In genomic region chr6:33789550-33789895, GRCh38 we compare ENCODE assay signal across 9 cellular contexts. TPM values are rescaled to one million over a fixed set of nuclear protein-coding genes. Genes with fewer than 3 reads are reported as not detected.
DNase-seq lines count a peak whose midpoint lies in the region; ATAC-seq, FAIRE-seq and TF ChIP-seq lines count a peak whose summit lies in the region.
"Had no signal": no experiment of that assay in that cellular context is flagged by ENCODE, and none has a peak within 500 bp of the region (broad histone marks: within the 10 kb centered on the region; RNA-seq: fewer than 3 reads in every experiment).

No MANE protein-coding gene starts in this region.

- no peak for TF ChIP-seq CTCF in SK-N-SH (IDR thresholded peaks at IDR 0.05)
- TF ChIP-seq CTCF in keratinocyte (optimal IDR thresholded peaks at IDR 0.05 in 1 of 3, IDR thresholded peaks at IDR 0.05 in 1 of 3, conservative IDR thresholded peaks at IDR 0.05 in 1 of 3; ENCODE audit: extremely low read depth in 1 of 3, insufficient read depth in 2 of 3, low read length in 3 of 3) = no peak

- dilution Hi-C loops in keratinocyte (cut with MboI; ENCODE audit: extremely low pct_ligation_motif_present, low sequenced_read_pairs) = no loop called here

- DNase-seq in SK-N-SH = no peak
- DNase-seq in keratinocyte (ENCODE audit: low read depth, low spot score) = no peak
- no peak for DNase-seq in NCI-H1694 treated with DMSO at 0.1 percent for 48 hours (lab: John Stamatoyannopoulos, UW)
- DNase-seq in SKM-1 (lab: John Stamatoyannopoulos, UW; ENCODE audit: unreplicated experiment) = no peak
- DNase-seq in SIG-M5 treated with dmso at 0.1 percent for 504 hours (lab: John Stamatoyannopoulos, UW; ENCODE audit: unreplicated experiment) = no peak

- H3K9ac ChIP-seq in SK-N-SH = peak overlapping the region; percentile 92; the same call in 1 of the 2 replicates
- H3K9ac ChIP-seq in keratinocyte (ENCODE audit: control insufficient read depth, extremely low read depth, insufficient read depth, low read length) = no peak overlapping the region
- H3K9ac ChIP-seq in subcutaneous abdominal adipose tissue (ENCODE audit: low read length in 5 of 5) = no peak overlapping the region

- H3K79me2 ChIP-seq in SK-N-SH (ENCODE audit: insufficient read depth) (peaks cover 53% of the 10 kb centered on the region), keratinocyte (ENCODE audit: control insufficient read depth, insufficient read depth, low read length) (peaks cover 37% of the 10 kb centered on the region)

- peak overlapping the region; percentile 28 to 32; a peak in 2 of 4 replicates for H3K27ac ChIP-seq in SK-N-SH (ENCODE audit: low read depth in 2 of 2, low read length in 1 of 2)
- H3K27ac ChIP-seq in keratinocyte (ENCODE audit: control insufficient read depth, insufficient read depth, low read length) = peak overlapping the region; percentile 8
- H3K27ac ChIP-seq in subcutaneous abdominal adipose tissue (ENCODE audit: low read depth, low read length) = peak overlapping the region; percentile 93

- H4K20me1 ChIP-seq in SK-N-SH (ENCODE audit: insufficient read depth) (peaks cover 28% of the 10 kb centered on the region), keratinocyte (ENCODE audit: control insufficient read depth, extremely low read depth, insufficient read depth, low read length) (peaks cover 7% of the 10 kb centered on the region)

- H3K4me3 ChIP-seq in SK-N-SH (ENCODE audit: low read depth in 2 of 2, low read length in 1 of 2) (peak overlapping the region; percentile 80 to 88; a peak in 3 of 4 replicates), keratinocyte (ENCODE audit: control insufficient read depth in 2 of 3, extremely low read depth in 1 of 3, insufficient read depth in 2 of 3, low read depth in 1 of 3, low read length in 3 of 3) (peak overlapping the region; percentile 61 to 80 (median 79)), subcutaneous abdominal adipose tissue (ENCODE audit: low read depth in 1 of 5, low read length in 5 of 5) (peak overlapping the region; percentile 44 to 84 (median 80))

- H3K36me3 ChIP-seq in SK-N-SH (replicated peaks in 1 of 2; ENCODE audit: control insufficient read depth in 1 of 2, insufficient read depth in 2 of 2, low read length in 1 of 2) = peaks cover 13 to 19% of the 10 kb centered on the region in 2 experiments
- H3K36me3 ChIP-seq in keratinocyte (ENCODE audit: control insufficient read depth in 2 of 2, extremely low read depth in 1 of 2, insufficient read depth in 2 of 2, low read length in 2 of 2) = peaks cover 6 to 15% of the 10 kb centered on the region in 2 experiments
- H3K36me3 ChIP-seq in subcutaneous abdominal adipose tissue (ENCODE audit: control insufficient read depth in 5 of 5, insufficient read depth in 5 of 5, low read length in 5 of 5) = peaks cover 0 to 8% (median 3%) of the 10 kb centered on the region in 5 donors

- no peak for TF ChIP-seq EP300 in SK-N-SH (IDR thresholded peaks at IDR 0.05; ENCODE audit: borderline replicate concordance in 1 of 2, low read depth in 1 of 2, low read length in 1 of 2)

- POLR2A ChIA-PET in SK-N-SH (lab: Yijun Ruan, JAX) = no interaction called here

- H3K9me2 ChIP-seq in SK-N-SH = no peaks in the 10 kb centered on the region

- H3K9me3 Mint-ChIP-seq in activated naive CD8-positive, alpha-beta T cell (ENCODE audit: low read depth) = no peaks in the 10 kb centered on the region

- H3K9me3 ChIP-seq in SK-N-SH (no peaks in the 10 kb centered on the region), keratinocyte (ENCODE audit: control insufficient read depth, low read depth, low read length) (no peaks in the 10 kb centered on the region), subcutaneous abdominal adipose tissue (ENCODE audit: control insufficient read depth in 5 of 5, low read length in 5 of 5) (no peaks in the 10 kb centered on the region)

- H3K36me3 Mint-ChIP-seq in activated naive CD8-positive, alpha-beta T cell = no peaks in the 10 kb centered on the region

- CTCF ChIA-PET in SK-N-SH (lab: Yijun Ruan, JAX) = interaction anchor here (7.1 kb wide), 1 partner anchor 20 kb away, joined by 53 read pairs; no protein-coding TSS in a partner anchor

- H3K27me3 ChIP-seq in SK-N-SH (ENCODE audit: insufficient read depth) (no peaks in the 10 kb centered on the region), keratinocyte (ENCODE audit: control insufficient read depth, extremely low read depth, insufficient read depth, low read length) (peaks cover 8% of the 10 kb centered on the region), subcutaneous abdominal adipose tissue (ENCODE audit: control insufficient read depth in 5 of 5, insufficient read depth in 4 of 5, low read length in 5 of 5) (peaks cover 3 to 11% (median 6%) of the 10 kb centered on the region in 5 donors)

- peak overlapping the region; percentile 87 for H3K4me3 Mint-ChIP-seq in activated naive CD8-positive, alpha-beta T cell

- H2AFZ ChIP-seq in SK-N-SH (ENCODE audit: low read depth) (peak overlapping the region; percentile 96), keratinocyte (ENCODE audit: control insufficient read depth, low read length) (peak overlapping the region; percentile 60)

- peak overlapping the region; percentile 80 for H3K27ac Mint-ChIP-seq in activated naive CD8-positive, alpha-beta T cell

- no peak for TF ChIP-seq RAD21 in SK-N-SH (IDR thresholded peaks at IDR 0.05; ENCODE audit: low read length)

- no peak for FAIRE-seq in keratinocyte (lab: Jason Lieb, UNC)
- FAIRE-seq: A204.1 had no signal

- H3K27me3 Mint-ChIP-seq in activated naive CD8-positive, alpha-beta T cell = no peaks in the 10 kb centered on the region

- H3K4me2 ChIP-seq in SK-N-SH (peak overlapping the region; percentile 70), keratinocyte (ENCODE audit: control insufficient read depth, extremely low read depth, insufficient read depth, low read depth, low read length) (peak overlapping the region; percentile 99)

- peaks cover 14% of the 10 kb centered on the region for H3F3A ChIP-seq in SK-N-SH (replicated peaks; ENCODE audit: insufficient read depth)

- H3K4me1 ChIP-seq in SK-N-SH (ENCODE audit: control insufficient read depth in 1 of 2, insufficient read depth in 2 of 2, low read depth in 1 of 2, low read length in 1 of 2) (peaks cover 29 to 34% of the 10 kb centered on the region in 2 experiments), keratinocyte (ENCODE audit: control insufficient read depth, extremely low read depth, insufficient read depth, low read length) (peaks cover 26% of the 10 kb centered on the region), subcutaneous abdominal adipose tissue (ENCODE audit: control insufficient read depth in 5 of 5, insufficient read depth in 5 of 5, low read length in 5 of 5) (peaks cover 15 to 48% (median 41%) of the 10 kb centered on the region in 5 donors)

- ATAC-seq in SK-N-SH treated with all-trans-retinoic acid at 6 μM for 48 hours = no peak

- H3K4me1 Mint-ChIP-seq in activated naive CD8-positive, alpha-beta T cell (ENCODE audit: low read depth) = peaks cover 43% of the 10 kb centered on the region

- 91% methylated on average over 11 of the region's 11 CpGs for WGBS in SK-N-SH (ENCODE audit: low lambda C conversion rate)

- H3K9me1 ChIP-seq in keratinocyte (ENCODE audit: control insufficient read depth, extremely low read depth, insufficient read depth, low read length) = no peaks in the 10 kb centered on the region

TF ChIP-seq in SK-N-SH, 30 proteins besides CTCF, POLR2A, EP300 and RAD21 (continues in another document):
- no peak for TF ChIP-seq ELF1 (IDR thresholded peaks at IDR 0.05)

TF ChIP-seq in SK-N-SH treated with all-trans-retinoic acid at 6 μM for 48 hours, 23 proteins besides CTCF, POLR2A, EP300 and RAD21 (continues in another document):
- TF ChIP-seq OSR1 (CRISPR knock-in tag; IDR thresholded peaks at IDR 0.05) (no peak), CSDC2 (CRISPR knock-in tag; IDR thresholded peaks at IDR 0.05) (no peak)

RNA-seq across cellular contexts. Expression of gene LEMD2, which starts 0.6 kb away (rescaled TPM):
- polyA plus RNA-seq in SK-N-SH (2012; rRNA removed) (56.5 and 59.5 TPM in 2 replicates), keratinocyte (30.8 to 48.6 TPM (median 47.5 TPM) in 3 replicates)
- polyA plus RNA-seq in SK-N-SH (2012; cell fraction: cytosol; rRNA removed) = 32.2 and 37.6 TPM in 2 replicates
- 136 and 141 TPM in 2 replicates for polyA plus RNA-seq in SK-N-SH (2012; cell fraction: nucleus; rRNA removed)
- 23.4 TPM for polyA plus RNA-seq in keratinocyte (2011; ENCODE audit: low read depth)
- polyA plus RNA-seq in keratinocyte (2011; cell fraction: cytosol; rRNA removed) = 19.1 and 24.5 TPM in 2 replicates
- 74.9 and 89.3 TPM in 2 replicates for polyA plus RNA-seq in keratinocyte (2011; cell fraction: nucleus; rRNA removed)
- 34.0 and 34.2 TPM in 2 replicates for polyA plus RNA-seq in keratinocyte (2012; ENCODE audit: low replicate concordance)
- polyA minus RNA-seq in keratinocyte = 39.6 to 72.0 TPM (median 40.1 TPM) in 3 replicates
- polyA minus RNA-seq in keratinocyte (2011; cell fraction: cytosol; rRNA and poly(A)+ RNA removed) = 21.1 TPM
- polyA minus RNA-seq in keratinocyte (2011; cell fraction: nucleus; rRNA and poly(A)+ RNA removed) = 31.9 and 52.5 TPM in 2 replicates

RNA-seq across cellular contexts. Expression of gene MLN, which starts 14.3 kb away (rescaled TPM):
- polyA plus RNA-seq in SK-N-SH (2012; rRNA removed) = not detected in 2 replicates
- polyA plus RNA-seq in SK-N-SH (2012; cell fraction: cytosol; rRNA removed) = not detected in 2 replicates
- not detected in 2 replicates for polyA plus RNA-seq in SK-N-SH (2012; cell fraction: nucleus; rRNA removed)
- polyA plus RNA-seq in keratinocyte = not detected in 3 replicates
- not detected for polyA plus RNA-seq in keratinocyte (2011; ENCODE audit: low read depth)
- polyA plus RNA-seq in keratinocyte (2011; cell fraction: cytosol; rRNA removed) = not detected in 2 replicates
- polyA plus RNA-seq in keratinocyte (2011; cell fraction: nucleus; rRNA removed) = not detected in 2 replicates
- polyA plus RNA-seq in keratinocyte (2012; ENCODE audit: low replicate concordance) = not detected in 2 replicates
- not detected in 3 replicates for polyA minus RNA-seq in keratinocyte
- not detected for polyA minus RNA-seq in keratinocyte (2011; cell fraction: cytosol; rRNA and poly(A)+ RNA removed)
- not detected in 2 replicates for polyA minus RNA-seq in keratinocyte (2011; cell fraction: nucleus; rRNA and poly(A)+ RNA removed)

RNA-seq across cellular contexts. Expression of gene IP6K3, which starts 42.8 kb away (rescaled TPM):
- polyA plus RNA-seq in SK-N-SH (2012; rRNA removed) (0.13 and 0.21 TPM in 2 replicates), keratinocyte (0.05 TPM in 1 of 3 replicates, not detected in the others)
- 0.07 and 0.08 TPM in 2 replicates for polyA plus RNA-seq in SK-N-SH (2012; cell fraction: cytosol; rRNA removed)
- 0.18 and 0.32 TPM in 2 replicates for polyA plus RNA-seq in SK-N-SH (2012; cell fraction: nucleus; rRNA removed)
- polyA plus RNA-seq in keratinocyte (2011; ENCODE audit: low read depth) = not detected
- polyA plus RNA-seq in keratinocyte (2011; cell fraction: cytosol; rRNA removed) = not detected in 2 replicates
- polyA plus RNA-seq in keratinocyte (2011; cell fraction: nucleus; rRNA removed) = not detected in 2 replicates
- not detected in 2 replicates for polyA plus RNA-seq in keratinocyte (2012; ENCODE audit: low replicate concordance)
- polyA minus RNA-seq in keratinocyte = not detected in 3 replicates
- polyA minus RNA-seq in keratinocyte (2011; cell fraction: cytosol; rRNA and poly(A)+ RNA removed) = not detected
- not detected in 2 replicates for polyA minus RNA-seq in keratinocyte (2011; cell fraction: nucleus; rRNA and poly(A)+ RNA removed)

Comparison
In these comparisons a context has a peak if more than half of its experiments do, and no peak if none do; other contexts are left out.
1. H3K27ac ChIP-seq: peak in every context shown above with its lines; median percentile 93 in subcutaneous abdominal adipose tissue; 30 in SK-N-SH; 8 in keratinocyte.